ENCODE assay signal across 1 cellular context in the genomic region with DNA sequence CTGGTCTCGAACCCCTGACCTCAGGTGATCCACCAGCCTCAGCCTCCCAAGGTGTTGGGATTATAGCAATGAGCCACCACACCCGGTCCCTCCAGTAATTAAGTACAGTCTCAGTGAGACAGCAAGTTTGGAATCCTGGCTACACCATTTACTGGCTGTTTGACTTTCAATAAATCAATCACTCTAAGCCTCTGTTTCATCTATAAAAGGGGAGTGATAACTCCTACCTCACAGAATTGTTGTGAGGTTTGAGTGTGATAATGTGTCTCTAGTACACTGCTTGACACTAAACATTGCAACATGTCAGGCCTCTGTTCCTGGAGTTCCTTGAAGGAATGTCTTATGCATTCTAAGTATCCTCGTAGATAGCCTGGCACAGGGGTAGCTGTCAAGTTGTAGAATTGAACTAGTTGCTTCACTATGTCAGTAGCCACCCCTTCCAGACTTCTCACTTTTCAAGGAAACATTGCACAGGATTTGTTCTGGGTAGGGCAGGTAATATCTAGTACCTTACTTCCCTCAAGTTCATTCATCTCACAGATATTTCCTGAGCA.
TF ChIP-seq lines count a peak whose summit lies in the region.

No MANE protein-coding gene starts in this region.

TF ChIP-seq in endothelial cell of umbilical vein, 7 proteins besides CTCF, POLR2A, EP300 and RAD21:
- TF ChIP-seq EZH2 (IDR thresholded peaks at IDR 0.05; ENCODE audit: borderline replicate concordance, low read depth, low read length, severe bottlenecking) (no peak), POLR2AphosphoS5 (IDR thresholded peaks at IDR 0.05; ENCODE audit: insufficient read depth, low read depth, low read length) (no peak), FOS (IDR thresholded peaks at IDR 0.05; ENCODE audit: borderline replicate concordance, insufficient read depth, low read length) (no peak), MYC (IDR thresholded peaks at IDR 0.05; ENCODE audit: low read depth, low read length) (no peak), JUN (IDR thresholded peaks at IDR 0.05; ENCODE audit: borderline replicate concordance, insufficient read depth, insufficient read length, low read depth) (no peak), GATA2 (IDR thresholded peaks at IDR 0.05; ENCODE audit: insufficient read depth, insufficient read length, low read depth, low read length) (no peak)
- TF ChIP-seq, protein P1, sequence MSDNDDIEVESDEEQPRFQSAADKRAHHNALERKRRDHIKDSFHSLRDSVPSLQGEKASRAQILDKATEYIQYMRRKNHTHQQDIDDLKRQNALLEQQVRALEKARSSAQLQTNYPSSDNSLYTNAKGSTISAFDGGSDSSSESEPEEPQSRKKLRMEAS (IDR thresholded peaks at IDR 0.05; ENCODE audit: insufficient read depth, insufficient read length), result no peak
